In genomic region chr16:11201498-11202259, GRCh38 we compare ENCODE assay signal across 1 cellular context.
TF ChIP-seq lines count a peak whose summit lies in the region.

No MANE protein-coding gene starts in this region.

TF ChIP-seq in K562, 482 proteins besides CTCF, POLR2A, EP300 and RAD21 (continued from another document and continues in another):
- TF ChIP-seq NR2C1 (IDR thresholded peaks at IDR 0.05), result no peak
- TF ChIP-seq NR2C1 (tag; IDR thresholded peaks at IDR 0.05), result no peak
- no peak for TF ChIP-seq FOXP4 (CRISPR knock-in tag; IDR thresholded peaks at IDR 0.05; ENCODE audit: borderline replicate concordance)
- TF ChIP-seq STAT5A (IDR thresholded peaks at IDR 0.05; ENCODE audit: borderline replicate concordance, low read length), result no peak
- no peak for TF ChIP-seq PRPF4 (IDR thresholded peaks at IDR 0.05; ENCODE audit: insufficient read depth, low read depth, low read length, poor library complexity, severe bottlenecking)
- TF ChIP-seq ZC3H4 (CRISPR knock-in tag; IDR thresholded peaks at IDR 0.05; ENCODE audit: borderline replicate concordance), result no peak
- no peak for TF ChIP-seq ELK3 (CRISPR knock-in tag; IDR thresholded peaks at IDR 0.05)
- peak; percentile 81; the same call in 1 of the 2 replicates for TF ChIP-seq KLF13 (tag; IDR thresholded peaks at IDR 0.05; ENCODE audit: borderline replicate concordance, low read depth)
- peak; percentile 99 for TF ChIP-seq ZEB2 (IDR thresholded peaks at IDR 0.05)
- TF ChIP-seq CBFB (CRISPR knock-in tag; IDR thresholded peaks at IDR 0.05), result no peak
- TF ChIP-seq THRAP3 (IDR thresholded peaks at IDR 0.05; ENCODE audit: borderline replicate concordance), result no peak
- no peak for TF ChIP-seq SAFB2 (IDR thresholded peaks at IDR 0.05; ENCODE audit: borderline replicate concordance, low read depth, low read length, severe bottlenecking)
- no peak for TF ChIP-seq STAT5B (CRISPR knock-in tag; IDR thresholded peaks at IDR 0.05)
- TF ChIP-seq ZNF263 (CRISPR knock-in tag; IDR thresholded peaks at IDR 0.05; ENCODE audit: borderline replicate concordance), result no peak
- TF ChIP-seq DEAF1 (CRISPR knock-in tag; IDR thresholded peaks at IDR 0.05), result no peak
- TF ChIP-seq ZNF354B (CRISPR knock-in tag; IDR thresholded peaks at IDR 0.05), result no peak
- no peak for TF ChIP-seq WHSC1 (IDR thresholded peaks at IDR 0.05; ENCODE audit: low read length)
- TF ChIP-seq RB1 (IDR thresholded peaks at IDR 0.05; ENCODE audit: low read depth), result peak; percentile 5; the same call in 1 of the 2 replicates
- peak; percentile 95 for TF ChIP-seq MEIS2 (IDR thresholded peaks at IDR 0.05; ENCODE audit: partially characterized antibody)
- TF ChIP-seq PTBP1 (IDR thresholded peaks at IDR 0.05; ENCODE audit: low read depth, low read length), result no peak
- TF ChIP-seq DPF2 (IDR thresholded peaks at IDR 0.05), result peak; percentile 94
- TF ChIP-seq ZBTB12 (CRISPR knock-in tag; IDR thresholded peaks at IDR 0.05), result peak; percentile 43; the same call in 1 of the 2 replicates
- TF ChIP-seq CEBPB (tag; IDR thresholded peaks at IDR 0.05), result no peak
- TF ChIP-seq KDM5B (IDR thresholded peaks at IDR 0.05; ENCODE audit: insufficient replicate concordance, low read depth, low read length), result no peak
- TF ChIP-seq PURB (CRISPR knock-in tag; IDR thresholded peaks at IDR 0.05; ENCODE audit: low read depth), result no peak
- no peak for TF ChIP-seq TAF15 (IDR thresholded peaks at IDR 0.05; ENCODE audit: low read depth, low read length)
- TF ChIP-seq ELK1 (CRISPR knock-in tag; IDR thresholded peaks at IDR 0.05), result no peak
- no peak for TF ChIP-seq TARDBP (IDR thresholded peaks at IDR 0.05)
- TF ChIP-seq FOXK2 (conservative IDR thresholded peaks at IDR 0.05 in 1 of 2, IDR thresholded peaks at IDR 0.05 in 1 of 2; ENCODE audit: low read depth in 2 of 2), result peak in 1 of 2 experiments; percentile 49; a peak in 1 of 4 replicates
- TF ChIP-seq ELF2 (CRISPR knock-in tag; IDR thresholded peaks at IDR 0.05), result no peak
- no peak for TF ChIP-seq NFIX (CRISPR knock-in tag; IDR thresholded peaks at IDR 0.05; ENCODE audit: low read depth)
- TF ChIP-seq ZFP1 (CRISPR knock-in tag; IDR thresholded peaks at IDR 0.05), result no peak
- no peak for TF ChIP-seq TCF7L2 (IDR thresholded peaks at IDR 0.05; ENCODE audit: low read depth, low read length)
- no peak for TF ChIP-seq ZBTB26 (CRISPR knock-in tag; IDR thresholded peaks at IDR 0.05)
- peak; percentile 83 for TF ChIP-seq EP400 (IDR thresholded peaks at IDR 0.05)
- TF ChIP-seq TAL1 (IDR thresholded peaks at IDR 0.05), result peak; percentile 30; the same call in 1 of the 2 replicates
- peak; percentile 74; the same call in 1 of the 2 replicates for TF ChIP-seq NFATC3 (IDR thresholded peaks at IDR 0.05)
- no peak for TF ChIP-seq RAD51 (IDR thresholded peaks at IDR 0.05; ENCODE audit: borderline replicate concordance, low read depth)
- no peak for TF ChIP-seq DNMT1 (IDR thresholded peaks at IDR 0.05)
- TF ChIP-seq HLTF (IDR thresholded peaks at IDR 0.05), result no peak
- no peak for TF ChIP-seq ARNT (IDR thresholded peaks at IDR 0.05)
- TF ChIP-seq PYGO2 (tag; IDR thresholded peaks at IDR 0.05), result no peak
- no peak for TF ChIP-seq SIX5 (IDR thresholded peaks at IDR 0.05; ENCODE audit: borderline replicate concordance in 1 of 2, insufficient read depth in 1 of 2, low read depth in 1 of 2, low read length in 2 of 2)
- no peak for TF ChIP-seq ZBTB34 (CRISPR knock-in tag; IDR thresholded peaks at IDR 0.05)
- no peak for TF ChIP-seq ZNF764 (CRISPR knock-in tag; IDR thresholded peaks at IDR 0.05; ENCODE audit: low read depth)
- peak; percentile 95 for TF ChIP-seq BCOR (IDR thresholded peaks at IDR 0.05)
- no peak for TF ChIP-seq DDX20 (tag; IDR thresholded peaks at IDR 0.05; ENCODE audit: low read depth)
- no peak for TF ChIP-seq NR3C1 (CRISPR knock-in tag; IDR thresholded peaks at IDR 0.05)
- TF ChIP-seq HOMEZ (CRISPR knock-in tag; IDR thresholded peaks at IDR 0.05), result no peak
- peak; percentile 40; the same call in 1 of the 2 replicates for TF ChIP-seq USF1 (CRISPR knock-in tag; IDR thresholded peaks at IDR 0.05)
- TF ChIP-seq ZNF584 (CRISPR knock-in tag; IDR thresholded peaks at IDR 0.05; ENCODE audit: low read depth), result no peak
- no peak for TF ChIP-seq POLR2H (tag; IDR thresholded peaks at IDR 0.05; ENCODE audit: low read depth)
- TF ChIP-seq FOXJ3 (CRISPR knock-in tag; IDR thresholded peaks at IDR 0.05), result no peak
- no peak for TF ChIP-seq RBM34 (IDR thresholded peaks at IDR 0.05; ENCODE audit: borderline replicate concordance, insufficient read depth, low read length)
- no peak for TF ChIP-seq ZFP30 (CRISPR knock-in tag; IDR thresholded peaks at IDR 0.05; ENCODE audit: borderline replicate concordance)
- TF ChIP-seq MBD2 (IDR thresholded peaks at IDR 0.05; ENCODE audit: borderline replicate concordance, low read depth), result no peak; the same call in 1 of the 2 replicates
- TF ChIP-seq SLC30A9 (CRISPR knock-in tag; IDR thresholded peaks at IDR 0.05), result no peak
- no peak for TF ChIP-seq PHB2 (IDR thresholded peaks at IDR 0.05; ENCODE audit: low read depth)
- no peak for TF ChIP-seq HMG20B (CRISPR knock-in tag; IDR thresholded peaks at IDR 0.05)
- TF ChIP-seq ZNF699 (CRISPR knock-in tag; IDR thresholded peaks at IDR 0.05; ENCODE audit: insufficient replicate concordance), result no peak
- TF ChIP-seq SNRNP70 (optimal IDR thresholded peaks at IDR 0.05; ENCODE audit: low read depth, low read length), result no peak
- TF ChIP-seq HDAC6 (IDR thresholded peaks at IDR 0.05; ENCODE audit: low read depth, low read length), result no peak
- TF ChIP-seq ATF7 (IDR thresholded peaks at IDR 0.05), result peak; percentile 79
- no peak for TF ChIP-seq PBX2 (CRISPR knock-in tag; IDR thresholded peaks at IDR 0.05; ENCODE audit: low read depth)
- peak; percentile 87 for TF ChIP-seq PBX2 (tag; conservative IDR thresholded peaks at IDR 0.05; ENCODE audit: low read depth)
- no peak for TF ChIP-seq ZNF212 (CRISPR knock-in tag; IDR thresholded peaks at IDR 0.05)
- TF ChIP-seq PRMT5 (CRISPR knock-in tag; IDR thresholded peaks at IDR 0.05), result no peak
